ENCODE assay signal across 16 cellular contexts in the genomic region with DNA sequence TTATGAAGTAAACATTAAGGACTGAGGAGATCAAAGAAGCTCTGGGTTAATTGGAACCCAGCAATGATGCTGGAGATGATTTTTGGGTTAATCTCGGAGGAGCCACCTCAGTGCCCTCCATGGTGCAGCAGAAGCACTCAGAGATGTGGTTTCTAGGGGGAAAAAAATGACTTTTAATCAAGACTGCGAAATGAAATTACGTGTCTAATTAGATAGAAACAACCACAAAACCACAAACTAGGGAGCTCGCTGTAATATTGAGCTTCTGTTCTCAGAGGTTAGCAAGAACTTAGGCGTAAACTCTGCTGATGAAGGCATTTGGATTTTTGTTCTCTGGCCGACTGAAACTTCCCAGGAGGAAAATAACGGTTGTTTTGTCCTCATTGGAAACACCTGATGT.
DNase-seq lines count a peak whose midpoint lies in the region; ATAC-seq lines count a peak whose summit lies in the region.
"Had no signal": no experiment of that assay in that cellular context is flagged by ENCODE, and none has a peak within 500 bp of the region (broad histone marks: within the 10 kb centered on the region; RNA-seq: fewer than 3 reads in every experiment).

No MANE protein-coding gene starts in this region.

- H3K27ac ChIP-seq in right cardiac atrium (ENCODE audit: low read length), result no peak overlapping the region
- H3K27ac ChIP-seq: body of pancreas, esophagus muscularis mucosa, lower lobe of right lung, transverse colon had no signal

- no peak overlapping the region for H3K4me3 ChIP-seq in right cardiac atrium (ENCODE audit: low read length)
- H3K4me3 ChIP-seq: body of pancreas, esophagus muscularis mucosa, lower lobe of right lung, transverse colon had no signal

- intact Hi-C loops in right cardiac atrium (cut with DNase I), result no loop called here

- no peaks in the 10 kb centered on the region for H3K9me3 ChIP-seq in right cardiac atrium (ENCODE audit: control insufficient read depth, low read length)
- H3K9me3 ChIP-seq: transverse colon had no signal

- WGBS in right cardiac atrium, result 81% methylated on average over 7 of the region's 7 CpGs

- no peaks in the 10 kb centered on the region for H3K36me3 Mint-ChIP-seq in activated CD4-positive, alpha-beta memory T cell treated with anti-CD3 and anti-CD28 coated beads, Interleukin-2, amount 10 ng/mL, durations not matched to agents 7 days and 5 days (ENCODE audit: low read depth)
- H3K36me3 Mint-ChIP-seq: naive thymus-derived CD8-positive, alpha-beta T cell had no signal

- peak; percentile 21 to 32 for DNase-seq in activated CD4-positive, alpha-beta T cell treated with anti-CD3 and anti-CD28 coated beads, Interleukin-2, amount 50 U/mL, for 48 hours
- no peak for DNase-seq in activated CD4-positive, alpha-beta T cell treated with anti-CD3 and anti-CD28 coated beads for 4 hours
- peak; percentile 19 for DNase-seq in activated CD4-positive, alpha-beta memory T cell treated with anti-CD3 and anti-CD28 coated beads, Interleukin-2, amount 10 ng/mL, durations not matched to agents 7 days and 5 days
- peak; percentile 19 for DNase-seq in stimulated activated CD4-positive, alpha-beta T cell treated with anti-CD3 and anti-CD28 coated beads, Interleukin-4, amount 100 ng/mL, for 24 hours
- no peak for DNase-seq in COR-L47 (lab: John Stamatoyannopoulos, UW)
- no peak for DNase-seq in right cardiac atrium
- DNase-seq in COLO668 (lab: John Stamatoyannopoulos, UW; ENCODE audit: unreplicated experiment), result no peak
- DNase-seq: body of pancreas, IMR-90, lower lobe of right lung, NCI-H1092, SHP77 treated with DMSO at 0.1 percent for 48 hours, transverse colon had no signal

- H3K9me3 Mint-ChIP-seq in activated CD4-positive, alpha-beta memory T cell treated with anti-CD3 and anti-CD28 coated beads, Interleukin-2, amount 10 ng/mL, durations not matched to agents 7 days and 5 days, result no peaks in the 10 kb centered on the region

- ATAC-seq in GM18867 (IDR thresholded peaks at IDR 0.05; ENCODE audit: unreplicated experiment) (peak; percentile 77), right cardiac atrium (no peak)
- ATAC-seq: body of pancreas, lower lobe of right lung had no signal

- H3K27ac Mint-ChIP-seq in activated CD4-positive, alpha-beta memory T cell treated with anti-CD3 and anti-CD28 coated beads, Interleukin-2, amount 10 ng/mL, durations not matched to agents 7 days and 5 days, result peak overlapping the region; percentile 13

- CTCF ChIA-PET in activated CD4-positive, alpha-beta memory T cell treated with anti-CD3 and anti-CD28 coated beads, Interleukin-2, amount 10 ng/mL, durations not matched to agents 7 days and 5 days (lab: Charles Lee), result interaction anchor here (1.2 to 1.3 kb wide), 2 partner anchors 16 to 352 kb away, joined by 3 to 5 read pairs; no protein-coding TSS in a partner anchor

- H3K27me3 Mint-ChIP-seq in activated CD4-positive, alpha-beta memory T cell treated with anti-CD3 and anti-CD28 coated beads, Interleukin-2, amount 10 ng/mL, durations not matched to agents 7 days and 5 days, result peaks cover 24% of the 10 kb centered on the region

- POLR2A ChIA-PET in activated CD4-positive, alpha-beta memory T cell treated with anti-CD3 and anti-CD28 coated beads, Interleukin-2, amount 10 ng/mL, durations not matched to agents 7 days and 5 days (lab: Charles Lee), result interaction anchor here (0.7 to 1.0 kb wide), 2 partner anchors 11 to 13 kb away, joined by 3 read pairs; no protein-coding TSS in a partner anchor

- H3K4me1 Mint-ChIP-seq in activated CD4-positive, alpha-beta memory T cell treated with anti-CD3 and anti-CD28 coated beads, Interleukin-2, amount 10 ng/mL, durations not matched to agents 7 days and 5 days, result peaks cover 25% of the 10 kb centered on the region

- no peaks in the 10 kb centered on the region for H3K27me3 ChIP-seq in right cardiac atrium (ENCODE audit: control insufficient read depth, insufficient read depth)
- H3K27me3 ChIP-seq: body of pancreas, esophagus muscularis mucosa, transverse colon had no signal

- no peaks in the 10 kb centered on the region for H3K4me1 ChIP-seq in right cardiac atrium (ENCODE audit: control insufficient read depth, insufficient read depth, low read length)
- H3K4me1 ChIP-seq: body of pancreas, esophagus muscularis mucosa, lower lobe of right lung, transverse colon had no signal

- no peak overlapping the region for H3K4me3 Mint-ChIP-seq in activated CD4-positive, alpha-beta memory T cell treated with anti-CD3 and anti-CD28 coated beads, Interleukin-2, amount 10 ng/mL, durations not matched to agents 7 days and 5 days
- H3K4me3 Mint-ChIP-seq: naive thymus-derived CD8-positive, alpha-beta T cell had no signal

Comparison
In these comparisons a context has a peak if more than half of its experiments do, and no peak if none do; other contexts are left out.
1. DNase-seq: peak in activated CD4-positive, alpha-beta T cell treated with anti-CD3 and anti-CD28 coated beads, Interleukin-2, amount 50 U/mL, for 48 hours (2 of 2), activated CD4-positive, alpha-beta memory T cell treated with anti-CD3 and anti-CD28 coated beads, Interleukin-2, amount 10 ng/mL, durations not matched to agents 7 days and 5 days (single experiment) and stimulated activated CD4-positive, alpha-beta T cell treated with anti-CD3 and anti-CD28 coated beads, Interleukin-4, amount 100 ng/mL, for 24 hours (single experiment); none in activated CD4-positive, alpha-beta T cell treated with anti-CD3 and anti-CD28 coated beads for 4 hours (0 of 2), COR-L47 (single experiment), right cardiac atrium (0 of 3) and COLO668 (single experiment).